In genomic region chr4:119204898-119205297, GRCh38 we compare ENCODE assay signal across 1 cellular context.
TF ChIP-seq lines count a peak whose summit lies in the region.

No MANE protein-coding gene starts in this region.

TF ChIP-seq in IMR-90, 13 proteins besides CTCF, POLR2A, EP300 and RAD21:
- TF ChIP-seq CHD1 (IDR thresholded peaks at IDR 0.05; ENCODE audit: low read depth, low read length), result no peak
- TF ChIP-seq NFE2L2 (IDR thresholded peaks at IDR 0.05; ENCODE audit: low read depth, low read length), result no peak
- no peak for TF ChIP-seq MAFK (IDR thresholded peaks at IDR 0.05; ENCODE audit: low read depth, low read length)
- no peak for TF ChIP-seq CEBPB (IDR thresholded peaks at IDR 0.05; ENCODE audit: low read depth, low read length)
- no peak for TF ChIP-seq SMC3 (IDR thresholded peaks at IDR 0.05; ENCODE audit: low read depth, low read length)
- TF ChIP-seq BHLHE40 (IDR thresholded peaks at IDR 0.05; ENCODE audit: low read depth, low read length), result no peak
- no peak for TF ChIP-seq ELK1 (IDR thresholded peaks at IDR 0.05; ENCODE audit: borderline replicate concordance, low read depth, low read length)
- no peak for TF ChIP-seq MXI1 (IDR thresholded peaks at IDR 0.05; ENCODE audit: borderline replicate concordance, low read depth, low read length)
